ENCODE assay signal across 8 cellular contexts in the genomic region with DNA sequence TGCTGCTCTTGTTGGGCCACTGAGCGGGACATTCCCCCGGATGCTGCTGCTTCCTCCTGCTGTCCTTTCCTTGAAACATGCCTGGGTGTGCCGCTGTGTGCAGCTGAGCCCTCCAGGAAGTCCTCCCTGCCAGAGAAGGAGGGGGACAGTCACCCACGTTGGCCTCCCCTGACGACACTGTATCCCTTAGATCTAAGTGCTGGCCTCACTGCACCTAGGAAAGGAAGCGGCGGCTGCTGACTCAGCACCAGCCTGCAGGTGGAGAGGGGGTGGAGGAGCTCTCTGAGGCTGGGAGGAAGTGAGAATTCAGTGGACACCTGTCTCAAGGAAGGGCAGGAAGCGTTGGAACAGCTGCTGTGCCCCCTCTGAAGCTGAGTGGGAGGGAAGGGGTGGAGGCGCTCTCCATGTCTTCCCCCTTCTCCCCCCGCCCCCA.
A peak's percentile ranks its signal among the peaks of the same experiment; 100 is the strongest.
DNase-seq lines count a peak whose midpoint lies in the region; ATAC-seq and TF ChIP-seq lines count a peak whose summit lies in the region.

No MANE protein-coding gene starts in this region.

- in situ Hi-C loops in GM13976 (cut with MboI; ENCODE audit: low sequenced_read_pairs, unreplicated experiment), result no loop called here
- in situ Hi-C loops in ACHN (cut with HindIII; ENCODE audit: low pct_ligation_motif_present, low pct_unique_long_range_greater_than_20kb, low sequenced_read_pairs), result no loop called here

- peak; percentile 88 for ATAC-seq in GM21723 (IDR thresholded peaks at IDR 0.05; ENCODE audit: unreplicated experiment)

- H3K36me3 ChIP-seq in Loucy (ENCODE audit: insufficient read depth, low read length), result no peaks in the 10 kb centered on the region

- peaks cover 59% of the 10 kb centered on the region for H3K4me1 ChIP-seq in Loucy (ENCODE audit: insufficient read depth, low read length, poor library complexity, severe bottlenecking)

- peak overlapping the region; percentile 70 for H3K9ac ChIP-seq in Loucy (ENCODE audit: low read depth, low read length, poor library complexity, severe bottlenecking)

- no peaks in the 10 kb centered on the region for H4K20me1 ChIP-seq in Loucy (ENCODE audit: insufficient read depth, low read length, poor library complexity, severe bottlenecking)

- H3K9me2 ChIP-seq in Loucy (replicated peaks; ENCODE audit: low read depth, low read length), result no peaks in the 10 kb centered on the region

- no peaks in the 10 kb centered on the region for H3K79me2 ChIP-seq in Loucy (ENCODE audit: insufficient read depth, low read length)

- H3K4me2 ChIP-seq in Loucy (ENCODE audit: low read depth, low read length, poor library complexity, severe bottlenecking), result peak overlapping the region; percentile 63

- H2AFZ ChIP-seq in Loucy (ENCODE audit: low read length), result no peak overlapping the region; the same call in 1 of the 2 replicates

- peak overlapping the region; percentile 55 for H3K4me3 ChIP-seq in Loucy (ENCODE audit: low read length, poor library complexity, severe bottlenecking)

- H3F3A ChIP-seq in Loucy (ENCODE audit: low read depth), result no peaks in the 10 kb centered on the region

- DNase-seq in GM13976 (ENCODE audit: low spot score), result peak; percentile 67
- DNase-seq in activated CD8-positive, alpha-beta memory T cell treated with anti-CD3 and anti-CD28 coated beads, Interleukin-2, amount 50 U/mL, for 4 hours, result peak; percentile 23
- DNase-seq in iPS-NIHi7 (ENCODE audit: extremely low spot score), result peak; percentile 66
- peak; percentile 82 for DNase-seq in ureter (ENCODE audit: low spot score)
- DNase-seq in cortex of kidney (lab: John Stamatoyannopoulos, UW), result no peak
- no peak for DNase-seq in ACHN

- no peaks in the 10 kb centered on the region for H3K27me3 ChIP-seq in Loucy (ENCODE audit: insufficient read depth, low read length, poor library complexity, severe bottlenecking)

- no peaks in the 10 kb centered on the region for H3K9me3 ChIP-seq in Loucy (ENCODE audit: insufficient read depth, low read depth, low read length)

- no peak for TF ChIP-seq CTCF in GM13976 (IDR thresholded peaks at IDR 0.05; ENCODE audit: borderline replicate concordance, control extremely low read depth, extremely low read depth, insufficient read depth, missing control alignments)
- TF ChIP-seq CTCF in Loucy (conservative IDR thresholded peaks at IDR 0.05; ENCODE audit: low read length), result no peak

Comparison
In these comparisons a context has a peak if more than half of its experiments do, and no peak if none do; other contexts are left out.
1. DNase-seq: peak in GM13976 (single experiment), activated CD8-positive, alpha-beta memory T cell treated with anti-CD3 and anti-CD28 coated beads, Interleukin-2, amount 50 U/mL, for 4 hours (single experiment), iPS-NIHi7 (single experiment) and ureter (single experiment); none in cortex of kidney (single experiment) and ACHN (single experiment).